Comparison of ENCODE assay signal across 12 cellular contexts in genomic region chr13:20709782-20710181, GRCh38.
"Had no signal": no experiment of that assay in that cellular context is flagged by ENCODE, and none has a peak within 500 bp of the region (broad histone marks: within the 10 kb centered on the region; RNA-seq: fewer than 3 reads in every experiment).

No MANE protein-coding gene starts in this region.

- ATAC-seq: activated CD8-positive, alpha-beta memory T cell treated with anti-CD3 and anti-CD28 coated beads, Interleukin-2, amount 10 ng/mL, durations not matched to agents 7 days and 5 days; activated naive CD4-positive, alpha-beta T cell treated with anti-CD3 and anti-CD28 coated beads, Interleukin-2, amount 50 U/mL, for 72 hours; activated T-cell treated with anti-CD3 and anti-CD28 coated beads, Interleukin-2, amount 50 U/mL, for 4 hours; lower lobe of right lung had no signal

- H3K4me3 ChIP-seq: lower lobe of right lung, SJSA1 had no signal

- H3K27me3 ChIP-seq: SJSA1 had no signal

- H3K27ac ChIP-seq: lower lobe of right lung, SJSA1 had no signal

- DNase-seq: activated CD4-positive, alpha-beta T cell treated with anti-CD3 and anti-CD28 coated beads for 1 hour; activated CD4-positive, alpha-beta T cell treated with anti-CD3 and anti-CD28 coated beads, Interleukin-2, amount 50 U/mL, for 48 hours; activated CD8-positive, alpha-beta memory T cell treated with anti-CD3 and anti-CD28 coated beads, Interleukin-2, amount 10 ng/mL, durations not matched to agents 7 days and 5 days; activated effector memory CD4-positive, alpha-beta T cell treated with anti-CD3 and anti-CD28 coated beads, Interleukin-2, amount 50 U/mL, for 16 hours; activated T-cell treated with anti-CD3 and anti-CD28 coated beads, Interleukin-2, amount 50 U/mL, for 4 hours; effector CD8-positive, alpha-beta T cell; hippocampal formation; lower lobe of right lung; stimulated activated CD4-positive, alpha-beta T cell treated with anti-CD3 and anti-CD28 coated beads, Interleukin-15, amount 100 ng/mL, for 24 hours; T-helper 9 cell had no signal

- H3K36me3 ChIP-seq: lower lobe of right lung, SJSA1 had no signal

- H3K9me3 ChIP-seq: lower lobe of right lung, SJSA1 had no signal
